In genomic region chr6:43927525-43928210, GRCh38 we compare ENCODE assay signal across 1 cellular context.
TF ChIP-seq lines count a peak whose summit lies in the region.

No MANE protein-coding gene starts in this region.

TF ChIP-seq in HEK293, 187 proteins besides CTCF, POLR2A, EP300 and RAD21 (continued from another document):
- TF ChIP-seq REST (tag by site-specific recombination; IDR thresholded peaks at IDR 0.05) (no peak), ZNF791 (tag by site-specific recombination; IDR thresholded peaks at IDR 0.05) (no peak), PRDM1 (tag by site-specific recombination; IDR thresholded peaks at IDR 0.05) (no peak), PBX3 (CRISPR knock-in tag; IDR thresholded peaks at IDR 0.05) (no peak), TRIM28 (IDR thresholded peaks at IDR 0.05; ENCODE audit: borderline replicate concordance, low read length) (no peak), HIC1 (tag by site-specific recombination; IDR thresholded peaks at IDR 0.05) (no peak), PRDM10 (tag by site-specific recombination; IDR thresholded peaks at IDR 0.05) (no peak), ZNF280C (tag by site-specific recombination; IDR thresholded peaks at IDR 0.05) (no peak), ZNF544 (tag by site-specific recombination; IDR thresholded peaks at IDR 0.05) (no peak), ZNF184 (tag by site-specific recombination; IDR thresholded peaks at IDR 0.05) (no peak)
